In the genomic region with DNA sequence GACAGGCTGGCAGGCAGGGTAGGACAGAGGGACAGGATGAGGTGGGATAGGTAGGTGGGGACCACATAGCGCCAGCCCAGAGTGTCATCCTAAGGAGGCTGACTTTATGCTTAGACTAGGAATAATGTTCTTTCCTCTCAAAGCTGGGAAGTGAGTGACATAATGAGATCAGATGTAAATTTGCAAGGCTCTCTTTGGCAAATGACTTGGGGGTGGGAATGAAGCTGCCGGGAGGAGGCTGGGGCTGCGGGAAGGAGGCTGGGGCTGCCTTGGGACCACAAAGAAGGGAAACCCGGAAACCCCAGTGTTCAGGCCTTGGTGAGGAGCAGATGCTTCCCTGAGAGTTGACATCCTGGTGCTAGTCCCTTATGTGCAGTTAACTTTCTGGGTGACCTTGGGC, we compare ENCODE assay signal across 22 cellular contexts.
"Had no signal": no experiment of that assay in that cellular context is flagged by ENCODE, and none has a peak within 500 bp of the region (broad histone marks: within the 10 kb centered on the region; RNA-seq: fewer than 3 reads in every experiment).

No MANE protein-coding gene starts in this region.

- ATAC-seq: activated CD4-positive, CD25-positive, alpha-beta regulatory T cell treated with anti-CD3 and anti-CD28 coated beads, Interleukin-2, amount 50 U/mL, for 24 hours; activated CD8-positive, alpha-beta T cell treated with anti-CD3 and anti-CD28 coated beads for 36 hours; activated T-cell treated with anti-CD3 and anti-CD28 coated beads, Interleukin-2, amount 50 U/mL, for 4 hours; activated T-helper 17 cell treated with anti-CD3 and anti-CD28 coated beads, Interleukin-2, amount 50 U/mL, for 72 hours; esophagus mucosa; T-helper 17 cell had no signal

- H3K27me3 ChIP-seq: brain microvascular endothelial cell had no signal

- H3K36me3 ChIP-seq: brain microvascular endothelial cell, WERI-Rb-1 had no signal

- H3K27ac ChIP-seq: brain microvascular endothelial cell, WERI-Rb-1 had no signal

- DNase-seq: activated B cell treated with CpG ODN at 0.5 μM for 24 hours; activated CD4-positive, alpha-beta T cell treated with anti-CD3 and anti-CD28 coated beads for 48 hours; activated CD4-positive, alpha-beta T cell treated with anti-CD3 and anti-CD28 coated beads, Interleukin-2, amount 50 U/mL, for 1 hour; activated CD4-positive, alpha-beta T cell treated with anti-CD3 and anti-CD28 coated beads, Interleukin-2, amount 50 U/mL, for 48 hours; activated CD8-positive, alpha-beta memory T cell treated with anti-CD3 and anti-CD28 coated beads for 24 hours; activated CD8-positive, alpha-beta T cell treated with anti-CD3 and anti-CD28 coated beads for 36 hours; activated effector memory CD4-positive, alpha-beta T cell treated with Interleukin-2 at 50 U/mL for 16 hours; activated gamma-delta T cell treated with Interleukin-2 at 50 U/mL for 16 hours; activated naive CD4-positive, alpha-beta T cell treated with anti-CD3 and anti-CD28 coated beads, Interleukin-2, amount 50 U/mL, for 16 hours; activated naive CD4-positive, alpha-beta T cell treated with Interleukin-2 at 50 U/mL for 16 hours; activated T-cell treated with anti-CD3 and anti-CD28 coated beads, Interleukin-2, amount 50 U/mL, for 4 hours; amniotic stem cell; brain microvascular endothelial cell; effector CD8-positive, alpha-beta T cell; foreskin fibroblast; T-helper 1 cell; T-helper 17 cell; T1000; WERI-Rb-1 had no signal
